Comparison of ENCODE assay signal across 13 cellular contexts in the genomic region with DNA sequence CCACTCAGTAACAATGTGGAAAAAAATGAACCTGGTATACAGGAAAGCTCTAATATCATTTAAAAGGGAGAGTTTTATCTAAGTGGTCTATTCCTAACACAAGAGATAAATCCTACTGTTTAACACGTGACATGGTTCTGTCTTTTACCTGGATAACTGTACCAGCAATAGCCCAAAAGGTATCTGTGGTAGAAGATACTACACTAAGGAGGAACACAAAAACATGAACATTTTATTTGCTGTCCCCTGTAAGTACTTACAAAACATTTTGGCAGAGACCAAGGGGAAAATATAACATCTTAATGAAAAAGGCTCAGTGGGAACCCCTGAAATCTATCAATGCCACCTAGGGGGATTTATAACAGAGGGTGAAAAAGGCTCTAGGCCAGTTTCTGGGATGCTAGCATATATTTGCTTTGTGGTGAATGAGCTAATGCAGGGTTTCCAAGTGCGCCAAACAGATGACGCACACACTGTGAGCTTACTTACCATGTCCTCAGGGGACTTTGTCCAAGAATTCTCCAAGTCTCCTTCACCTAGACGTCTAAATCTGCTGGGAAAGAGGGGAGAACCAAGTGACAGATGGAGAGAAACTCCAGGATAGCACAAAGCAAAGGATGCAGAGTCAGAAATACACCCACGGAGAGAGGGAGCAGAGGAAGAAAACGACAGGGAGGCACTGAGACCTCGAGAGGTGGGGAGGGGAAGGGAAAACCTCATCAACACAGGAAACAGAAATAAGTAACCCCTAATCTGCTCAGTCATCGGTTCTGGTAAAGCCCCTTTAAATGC.
DNase-seq lines count a peak whose midpoint lies in the region; ATAC-seq and TF ChIP-seq lines count a peak whose summit lies in the region.
"Had no signal": no experiment of that assay in that cellular context is flagged by ENCODE, and none has a peak within 500 bp of the region (broad histone marks: within the 10 kb centered on the region; RNA-seq: fewer than 3 reads in every experiment).

No MANE protein-coding gene starts in this region.

- H3K36me3 Mint-ChIP-seq in activated CD4-positive, alpha-beta T cell treated with anti-CD3 and anti-CD28 coated beads, Interleukin-2, amount 10 ng/mL, durations not matched to agents 24 days and 14 days (ENCODE audit: low read depth) = no peaks in the 10 kb centered on the region
- H3K36me3 Mint-ChIP-seq in activated T-cell treated with anti-CD3 and anti-CD28 coated beads, Interleukin-2, amount 50 U/mL, for 4 hours (ENCODE audit: insufficient read depth) = no peaks in the 10 kb centered on the region
- no peaks in the 10 kb centered on the region for H3K36me3 Mint-ChIP-seq in naive thymus-derived CD8-positive, alpha-beta T cell
- H3K36me3 Mint-ChIP-seq: activated naive CD4-positive, alpha-beta T cell treated with anti-CD3 and anti-CD28 coated beads, Interleukin-2, amount 50 U/mL, for 72 hours had no signal

- H3K27ac Mint-ChIP-seq in activated CD4-positive, alpha-beta T cell treated with anti-CD3 and anti-CD28 coated beads, Interleukin-2, amount 10 ng/mL, durations not matched to agents 24 days and 14 days = no peak overlapping the region
- H3K27ac Mint-ChIP-seq in naive thymus-derived CD8-positive, alpha-beta T cell = no peak overlapping the region
- H3K27ac Mint-ChIP-seq: activated naive CD4-positive, alpha-beta T cell treated with anti-CD3 and anti-CD28 coated beads, Interleukin-2, amount 50 U/mL, for 72 hours had no signal

- no peak overlapping the region for H3K4me3 Mint-ChIP-seq in activated CD4-positive, alpha-beta T cell treated with anti-CD3 and anti-CD28 coated beads, Interleukin-2, amount 10 ng/mL, durations not matched to agents 24 days and 14 days
- H3K4me3 Mint-ChIP-seq in activated T-cell treated with anti-CD3 and anti-CD28 coated beads, Interleukin-2, amount 50 U/mL, for 4 hours = no peak overlapping the region
- no peak overlapping the region for H3K4me3 Mint-ChIP-seq in naive thymus-derived CD8-positive, alpha-beta T cell

- POLR2A ChIA-PET in naive thymus-derived CD8-positive, alpha-beta T cell (lab: Charles Lee) = no interaction called here

- H3K4me1 ChIP-seq in gastrocnemius medialis = no peaks in the 10 kb centered on the region

- in situ Hi-C loops in gastrocnemius medialis (cut with MboI; ENCODE audit: low sequenced_read_pairs in 4 of 4) = no loop called here

- no peak for TF ChIP-seq POLR2A in gastrocnemius medialis (IDR thresholded peaks at IDR 0.05)

- H3K27me3 ChIP-seq in gastrocnemius medialis = peaks cover 0 to 4% (median 0%) of the 10 kb centered on the region in 3 donors
- H3K27me3 ChIP-seq: BLaER1 treated with 17β-estradiol and CSF1 and Interleukin-3, amounts not matched to agents 10 nM and 100 nM had no signal

- no peaks in the 10 kb centered on the region for H3K9me3 ChIP-seq in gastrocnemius medialis
- H3K9me3 ChIP-seq: BLaER1 treated with 17β-estradiol and CSF1 and Interleukin-3, amounts not matched to agents 10 nM and 100 nM had no signal

- TF ChIP-seq CTCF in fibroblast of the aortic adventitia (IDR thresholded peaks at IDR 0.05; ENCODE audit: insufficient read depth, low read length) = no peak
- TF ChIP-seq CTCF in gastrocnemius medialis (IDR thresholded peaks at IDR 0.05 in 4 of 5, conservative IDR thresholded peaks at IDR 0.05 in 1 of 5) = no peak

- no peaks in the 10 kb centered on the region for H3K9me3 Mint-ChIP-seq in activated CD4-positive, alpha-beta T cell treated with anti-CD3 and anti-CD28 coated beads, Interleukin-2, amount 10 ng/mL, durations not matched to agents 24 days and 14 days
- no peaks in the 10 kb centered on the region for H3K9me3 Mint-ChIP-seq in activated T-cell treated with anti-CD3 and anti-CD28 coated beads, Interleukin-2, amount 50 U/mL, for 4 hours
- H3K9me3 Mint-ChIP-seq in naive thymus-derived CD8-positive, alpha-beta T cell = no peaks in the 10 kb centered on the region
- H3K9me3 Mint-ChIP-seq: activated naive CD4-positive, alpha-beta T cell treated with anti-CD3 and anti-CD28 coated beads, Interleukin-2, amount 50 U/mL, for 72 hours had no signal

- peak; percentile 44 for DNase-seq in activated CD4-positive, alpha-beta T cell treated with anti-CD3 and anti-CD28 coated beads, Interleukin-2, amount 10 ng/mL, durations not matched to agents 24 days and 14 days
- DNase-seq in activated CD4-positive, alpha-beta T cell treated with anti-CD3 and anti-CD28 coated beads for 48 hours = no peak
- peak; percentile 91 for DNase-seq in fibroblast of the aortic adventitia (ENCODE audit: low read depth)
- peak; percentile 93 for DNase-seq in stromal cell of bone marrow (ENCODE audit: low read depth)
- no peak for DNase-seq in activated T-cell treated with anti-CD3 and anti-CD28 coated beads, Interleukin-2, amount 50 U/mL, for 4 hours
- no peak for DNase-seq in gastrocnemius medialis
- DNase-seq in naive thymus-derived CD8-positive, alpha-beta T cell = no peak
- DNase-seq: NCI-H748 treated with DMSO at 0.1 percent for 48 hours; stimulated activated naive CD4-positive, alpha-beta T cell had no signal

- no peak overlapping the region for H3K4me3 ChIP-seq in fibroblast of the aortic adventitia (ENCODE audit: low read depth, low read length)
- H3K4me3 ChIP-seq in gastrocnemius medialis = no peak overlapping the region
- H3K4me3 ChIP-seq: BLaER1 treated with 17β-estradiol and CSF1 and Interleukin-3, amounts not matched to agents 10 nM and 100 nM had no signal

- no peaks in the 10 kb centered on the region for H3K36me3 ChIP-seq in gastrocnemius medialis
- H3K36me3 ChIP-seq: BLaER1 treated with 17β-estradiol and CSF1 and Interleukin-3, amounts not matched to agents 10 nM and 100 nM had no signal

- peaks cover 35% of the 10 kb centered on the region for H3K27me3 Mint-ChIP-seq in activated CD4-positive, alpha-beta T cell treated with anti-CD3 and anti-CD28 coated beads, Interleukin-2, amount 10 ng/mL, durations not matched to agents 24 days and 14 days
- H3K27me3 Mint-ChIP-seq in activated T-cell treated with anti-CD3 and anti-CD28 coated beads, Interleukin-2, amount 50 U/mL, for 4 hours (ENCODE audit: low read depth) = peaks cover 42% of the 10 kb centered on the region
- peaks cover 24 to 66% (median 47%) of the 10 kb centered on the region in 5 donors for H3K27me3 Mint-ChIP-seq in naive thymus-derived CD8-positive, alpha-beta T cell

- intact Hi-C loops in activated CD4-positive, alpha-beta T cell treated with anti-CD3 and anti-CD28 coated beads, Interleukin-2, amount 10 ng/mL, durations not matched to agents 24 days and 14 days (cut with micrococcal nuclease) = no loop called here
- intact Hi-C loops in gastrocnemius medialis (cut with DNase I; ENCODE audit: low total_unique reads) = loop anchor here (10.0 kb wide), 1 partner anchor 61 kb away; no protein-coding TSS in a partner anchor

- peaks cover 1% of the 10 kb centered on the region for H3K4me1 Mint-ChIP-seq in activated CD4-positive, alpha-beta T cell treated with anti-CD3 and anti-CD28 coated beads, Interleukin-2, amount 10 ng/mL, durations not matched to agents 24 days and 14 days
- no peaks in the 10 kb centered on the region for H3K4me1 Mint-ChIP-seq in activated T-cell treated with anti-CD3 and anti-CD28 coated beads, Interleukin-2, amount 50 U/mL, for 4 hours (ENCODE audit: low read depth)
- peaks cover 0 to 6% (median 1%) of the 10 kb centered on the region in 4 donors for H3K4me1 Mint-ChIP-seq in naive thymus-derived CD8-positive, alpha-beta T cell

- H3K27ac ChIP-seq in gastrocnemius medialis = no peak overlapping the region
- H3K27ac ChIP-seq: BLaER1 treated with 17β-estradiol and CSF1 and Interleukin-3, amounts not matched to agents 10 nM and 100 nM; VCaP had no signal

- ATAC-seq in SK-N-SH treated with all-trans-retinoic acid at 6 μM for 48 hours = peak; percentile 96
- ATAC-seq in activated T-cell treated with anti-CD3 and anti-CD28 coated beads, Interleukin-2, amount 50 U/mL, for 4 hours = no peak
- no peak for ATAC-seq in gastrocnemius medialis
- ATAC-seq in naive thymus-derived CD8-positive, alpha-beta T cell = no peak

TF ChIP-seq in SK-N-SH treated with all-trans-retinoic acid at 6 μM for 48 hours, 23 proteins besides CTCF, POLR2A, EP300 and RAD21:
- TF ChIP-seq ARNTL (CRISPR knock-in tag; IDR thresholded peaks at IDR 0.05; ENCODE audit: borderline replicate concordance, low read depth) (no peak), TOX (CRISPR knock-in tag; IDR thresholded peaks at IDR 0.05; ENCODE audit: borderline replicate concordance) (peak; percentile 63; the same call in 1 of the 2 replicates)
- TF ChIP-seq, protein P1, sequence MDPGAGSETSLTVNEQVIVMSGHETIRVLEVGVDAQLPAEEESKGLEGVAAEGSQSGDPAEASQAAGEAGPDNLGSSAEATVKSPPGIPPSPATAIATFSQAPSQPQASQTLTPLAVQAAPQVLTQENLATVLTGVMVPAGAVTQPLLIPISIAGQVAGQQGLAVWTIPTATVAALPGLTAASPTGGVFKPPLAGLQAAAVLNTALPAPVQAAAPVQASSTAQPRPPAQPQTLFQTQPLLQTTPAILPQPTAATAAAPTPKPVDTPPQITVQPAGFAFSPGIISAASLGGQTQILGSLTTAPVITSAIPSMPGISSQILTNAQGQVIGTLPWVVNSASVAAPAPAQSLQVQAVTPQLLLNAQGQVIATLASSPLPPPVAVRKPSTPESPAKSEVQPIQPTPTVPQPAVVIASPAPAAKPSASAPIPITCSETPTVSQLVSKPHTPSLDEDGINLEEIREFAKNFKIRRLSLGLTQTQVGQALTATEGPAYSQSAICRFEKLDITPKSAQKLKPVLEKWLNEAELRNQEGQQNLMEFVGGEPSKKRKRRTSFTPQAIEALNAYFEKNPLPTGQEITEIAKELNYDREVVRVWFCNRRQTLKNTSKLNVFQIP (CRISPR knock-in tag; IDR thresholded peaks at IDR 0.05; ENCODE audit: borderline replicate concordance, low read depth) = no peak

Comparison
In these comparisons a context has a peak if more than half of its experiments do, and no peak if none do; other contexts are left out.
1. DNase-seq: peak in activated CD4-positive, alpha-beta T cell treated with anti-CD3 and anti-CD28 coated beads, Interleukin-2, amount 10 ng/mL, durations not matched to agents 24 days and 14 days (single experiment), fibroblast of the aortic adventitia (single experiment) and stromal cell of bone marrow (single experiment); none in activated CD4-positive, alpha-beta T cell treated with anti-CD3 and anti-CD28 coated beads for 48 hours (single experiment), activated T-cell treated with anti-CD3 and anti-CD28 coated beads, Interleukin-2, amount 50 U/mL, for 4 hours (single experiment), gastrocnemius medialis (0 of 2) and naive thymus-derived CD8-positive, alpha-beta T cell (0 of 10).